In genomic region chr10:116634126-116634975, GRCh38 we compare ENCODE assay signal across 1 cellular context.
TF ChIP-seq lines count a peak whose summit lies in the region.

No MANE protein-coding gene starts in this region.

TF ChIP-seq in GM23338, 12 proteins besides CTCF, POLR2A, EP300 and RAD21 (continued from another document):
- TF ChIP-seq, protein P1, sequence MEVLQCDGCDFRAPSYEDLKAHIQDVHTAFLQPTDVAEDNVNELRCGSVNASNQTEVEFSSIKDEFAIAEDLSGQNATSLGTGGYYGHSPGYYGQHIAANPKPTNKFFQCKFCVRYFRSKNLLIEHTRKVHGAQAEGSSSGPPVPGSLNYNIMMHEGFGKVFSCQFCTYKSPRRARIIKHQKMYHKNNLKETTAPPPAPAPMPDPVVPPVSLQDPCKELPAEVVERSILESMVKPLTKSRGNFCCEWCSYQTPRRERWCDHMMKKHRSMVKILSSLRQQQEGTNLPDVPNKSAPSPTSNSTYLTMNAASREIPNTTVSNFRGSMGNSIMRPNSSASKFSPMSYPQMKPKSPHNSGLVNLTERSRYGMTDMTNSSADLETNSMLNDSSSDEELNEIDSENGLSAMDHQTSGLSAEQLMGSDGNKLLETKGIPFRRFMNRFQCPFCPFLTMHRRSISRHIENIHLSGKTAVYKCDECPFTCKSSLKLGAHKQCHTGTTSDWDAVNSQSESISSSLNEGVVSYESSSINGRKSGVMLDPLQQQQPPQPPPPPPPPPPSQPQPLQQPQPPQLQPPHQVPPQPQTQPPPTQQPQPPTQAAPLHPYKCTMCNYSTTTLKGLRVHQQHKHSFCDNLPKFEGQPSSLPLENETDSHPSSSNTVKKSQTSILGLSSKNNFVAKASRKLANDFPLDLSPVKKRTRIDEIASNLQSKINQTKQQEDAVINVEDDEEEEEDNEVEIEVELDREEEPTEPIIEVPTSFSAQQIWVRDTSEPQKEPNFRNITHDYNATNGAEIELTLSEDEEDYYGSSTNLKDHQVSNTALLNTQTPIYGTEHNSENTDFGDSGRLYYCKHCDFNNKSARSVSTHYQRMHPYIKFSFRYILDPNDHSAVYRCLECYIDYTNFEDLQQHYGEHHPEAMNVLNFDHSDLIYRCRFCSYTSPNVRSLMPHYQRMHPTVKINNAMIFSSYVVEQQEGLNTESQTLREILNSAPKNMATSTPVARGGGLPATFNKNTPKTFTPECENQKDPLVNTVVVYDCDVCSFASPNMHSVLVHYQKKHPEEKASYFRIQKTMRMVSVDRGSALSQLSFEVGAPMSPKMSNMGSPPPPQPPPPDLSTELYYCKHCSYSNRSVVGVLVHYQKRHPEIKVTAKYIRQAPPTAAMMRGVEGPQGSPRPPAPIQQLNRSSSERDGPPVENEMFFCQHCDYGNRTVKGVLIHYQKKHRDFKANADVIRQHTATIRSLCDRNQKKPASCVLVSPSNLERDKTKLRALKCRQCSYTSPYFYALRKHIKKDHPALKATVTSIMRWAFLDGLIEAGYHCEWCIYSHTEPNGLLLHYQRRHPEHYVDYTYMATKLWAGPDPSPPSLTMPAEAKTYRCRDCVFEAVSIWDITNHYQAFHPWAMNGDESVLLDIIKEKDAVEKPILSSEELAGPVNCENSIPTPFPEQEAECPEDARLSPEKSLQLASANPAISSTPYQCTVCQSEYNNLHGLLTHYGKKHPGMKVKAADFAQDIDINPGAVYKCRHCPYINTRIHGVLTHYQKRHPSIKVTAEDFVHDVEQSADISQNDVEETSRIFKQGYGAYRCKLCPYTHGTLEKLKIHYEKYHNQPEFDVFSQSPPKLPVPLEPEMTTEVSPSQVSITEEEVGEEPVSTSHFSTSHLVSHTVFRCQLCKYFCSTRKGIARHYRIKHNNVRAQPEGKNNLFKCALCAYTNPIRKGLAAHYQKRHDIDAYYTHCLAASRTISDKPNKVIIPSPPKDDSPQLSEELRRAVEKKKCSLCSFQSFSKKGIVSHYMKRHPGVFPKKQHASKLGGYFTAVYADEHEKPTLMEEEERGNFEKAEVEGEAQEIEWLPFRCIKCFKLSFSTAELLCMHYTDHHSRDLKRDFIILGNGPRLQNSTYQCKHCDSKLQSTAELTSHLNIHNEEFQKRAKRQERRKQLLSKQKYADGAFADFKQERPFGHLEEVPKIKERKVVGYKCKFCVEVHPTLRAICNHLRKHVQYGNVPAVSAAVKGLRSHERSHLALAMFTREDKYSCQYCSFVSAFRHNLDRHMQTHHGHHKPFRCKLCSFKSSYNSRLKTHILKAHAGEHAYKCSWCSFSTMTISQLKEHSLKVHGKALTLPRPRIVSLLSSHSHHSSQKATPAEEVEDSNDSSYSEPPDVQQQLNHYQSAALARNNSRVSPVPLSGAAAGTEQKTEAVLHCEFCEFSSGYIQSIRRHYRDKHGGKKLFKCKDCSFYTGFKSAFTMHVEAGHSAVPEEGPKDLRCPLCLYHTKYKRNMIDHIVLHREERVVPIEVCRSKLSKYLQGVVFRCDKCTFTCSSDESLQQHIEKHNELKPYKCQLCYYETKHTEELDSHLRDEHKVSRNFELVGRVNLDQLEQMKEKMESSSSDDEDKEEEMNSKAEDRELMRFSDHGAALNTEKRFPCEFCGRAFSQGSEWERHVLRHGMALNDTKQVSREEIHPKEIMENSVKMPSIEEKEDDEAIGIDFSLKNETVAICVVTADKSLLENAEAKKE (CRISPR knock-in tag; IDR thresholded peaks at IDR 0.05) = no peak
- TF ChIP-seq EZH2 (IDR thresholded peaks at IDR 0.05; ENCODE audit: low read depth, unreplicated experiment) = no peak
